8 cellular contexts compared by ENCODE assay signal in genomic region chr22:36332623-36333331, GRCh38. TPM values are rescaled to one million over a fixed set of nuclear protein-coding genes. Genes with fewer than 3 reads are reported as not detected.
A peak's percentile ranks its signal among the peaks of the same experiment; 100 is the strongest.
DNase-seq lines count a peak whose midpoint lies in the region; ATAC-seq, FAIRE-seq and TF ChIP-seq lines count a peak whose summit lies in the region.

No MANE protein-coding gene starts in this region.

- H3K4me1 ChIP-seq in A549 (peaks cover 99% of the 10 kb centered on the region), ascending aorta (peaks cover 82 to 95% of the 10 kb centered on the region in 2 donors)

- no peak for TF ChIP-seq POLR2A in A549 (IDR thresholded peaks at IDR 0.05; ENCODE audit: low read length)

- TF ChIP-seq EP300 in A549 (IDR thresholded peaks at IDR 0.05): no peak

- no peaks in the 10 kb centered on the region for H3K9me3 ChIP-seq in A549
- H3K9me3 ChIP-seq in ascending aorta: no peaks in the 10 kb centered on the region

- POLR2A ChIA-PET in A549 (lab: Yijun Ruan, JAX): interaction anchor here (1.5 to 2.8 kb wide), 2 partner anchors 12 to 55 kb away, joined by 4 to 13 read pairs; partner anchors contain the start of gene MYH9

- H3K27ac ChIP-seq in A549 (peak overlapping the region; percentile 96 to 99), ascending aorta (peak overlapping the region; percentile 98 to 99)

- peak overlapping the region; percentile 59 for H3K4me2 ChIP-seq in A549

- DNase-seq in A549 (ENCODE audit: low read depth in 1 of 2, low spot score in 1 of 2) (peak in 1 of 2 experiments; percentile 59), SKM-1 (lab: John Stamatoyannopoulos, UW; ENCODE audit: unreplicated experiment) (peak; percentile 62), ascending aorta (ENCODE audit: low spot score in 2 of 2) (no peak), left kidney (ENCODE audit: low read depth, low spot score) (peak; percentile 93), GM19238 (ENCODE audit: insufficient read length, low spot score) (no peak)
- peak; percentile 72 for DNase-seq in stimulated activated CD8-positive, alpha-beta memory T cell treated with anti-CD3 and anti-CD28 coated beads, Interleukin-4, amount 100 ng/mL, for 48 hours

- CTCF ChIA-PET in A549 (lab: Yijun Ruan, JAX): interaction anchor here (0.7 to 3.1 kb wide), 7 partner anchors 8 to 138 kb away, joined by 3 to 15 read pairs (median 4); no protein-coding TSS in a partner anchor

- intact Hi-C loops in ascending aorta (cut with DNase I): no loop called here

- no peak for FAIRE-seq in A549 (lab: Jason Lieb, UNC)

- ATAC-seq in A549 (peak in 1 of 2 experiments; percentile 3; a peak in 3 of 6 replicates), HG03460 (IDR thresholded peaks at IDR 0.05; ENCODE audit: unreplicated experiment) (peak; percentile 8), GM18858 (IDR thresholded peaks at IDR 0.05; ENCODE audit: unreplicated experiment) (no peak)

- H3K4me3 ChIP-seq in A549 (no peak overlapping the region), ascending aorta (peak overlapping the region in 1 of 2 donors; percentile 28)

- TF ChIP-seq CTCF in A549 (IDR thresholded peaks at IDR 0.05) (no peak), ascending aorta (IDR thresholded peaks at IDR 0.05) (no peak)

- H3K27me3 ChIP-seq in ascending aorta: no peaks in the 10 kb centered on the region

- TF ChIP-seq RAD21 in A549 (conservative IDR thresholded peaks at IDR 0.05 in 1 of 2, IDR thresholded peaks at IDR 0.05 in 1 of 2): no peak

- 45% methylated on average over 13 of the region's 13 CpGs for WGBS in A549 (ENCODE audit: missing lambda C conversion rate)

- peaks cover 35 to 48% of the 10 kb centered on the region in 2 donors for H3K36me3 ChIP-seq in ascending aorta

TF ChIP-seq in A549, 52 proteins besides CTCF, POLR2A, EP300 and RAD21:
- no peak for TF ChIP-seq JUN (IDR thresholded peaks at IDR 0.05)
- 0 out of 2 replicates have a peak, but pooled peaks have one; percentile 8 for TF ChIP-seq POLR2AphosphoS2 (conservative IDR thresholded peaks at IDR 0.05; ENCODE audit: low read length)
- 0 out of 2 replicates have a peak, but pooled peaks have one; percentile 40 for TF ChIP-seq HOXB5 (CRISPR knock-in tag; IDR thresholded peaks at IDR 0.05)
- 0 out of 2 replicates have a peak, but pooled peaks have one; percentile 28 for TF ChIP-seq HOXB13 (CRISPR knock-in tag; IDR thresholded peaks at IDR 0.05; ENCODE audit: low read depth)
- no peak for TF ChIP-seq CEBPB (IDR thresholded peaks at IDR 0.05)
- TF ChIP-seq, protein P1, sequence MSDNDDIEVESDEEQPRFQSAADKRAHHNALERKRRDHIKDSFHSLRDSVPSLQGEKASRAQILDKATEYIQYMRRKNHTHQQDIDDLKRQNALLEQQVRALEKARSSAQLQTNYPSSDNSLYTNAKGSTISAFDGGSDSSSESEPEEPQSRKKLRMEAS (IDR thresholded peaks at IDR 0.05): peak; percentile 48; the same call in 1 of the 2 replicates
- TF ChIP-seq HEYL (CRISPR knock-in tag; IDR thresholded peaks at IDR 0.05): no peak

RNA-seq across cellular contexts. Expression of gene MYH9, which starts 55.0 kb away (rescaled TPM):
- polyA plus RNA-seq in A549 (2011; rRNA removed) (92.1 and 162 TPM in 2 replicates), A549 (2017; fragmentation: RNase III; extraction: RNeasy Plus Mini Kit Qiagen cat#74134 plus additional on column Dnase treatment) (158 to 215 TPM (median 167 TPM) in 3 replicates)
- polyA plus RNA-seq in A549 (2012; cell fraction: cytosol; rRNA removed): 112 and 118 TPM in 2 replicates
- 202 and 239 TPM in 2 replicates for polyA plus RNA-seq in A549 (2012; cell fraction: nucleus; rRNA removed)
- polyA minus RNA-seq in A549 (2011; rRNA and poly(A)+ RNA removed): 460 and 534 TPM in 2 replicates
- 1,114 TPM for total RNA-seq in ascending aorta

Comparison
In these comparisons a context has a peak if more than half of its experiments do, and no peak if none do; other contexts are left out.
1. DNase-seq: peak in SKM-1 (single experiment), left kidney (single experiment) and stimulated activated CD8-positive, alpha-beta memory T cell treated with anti-CD3 and anti-CD28 coated beads, Interleukin-4, amount 100 ng/mL, for 48 hours (single experiment); none in ascending aorta (0 of 2) and GM19238 (single experiment).